Comparison of ENCODE assay signal across 13 cellular contexts in genomic region chr17:56185905-56186783, GRCh38. TPM values are rescaled to one million over a fixed set of nuclear protein-coding genes. Genes with fewer than 3 reads are reported as not detected.
DNase-seq lines count a peak whose midpoint lies in the region; ATAC-seq and TF ChIP-seq lines count a peak whose summit lies in the region.
"Had no signal": no experiment of that assay in that cellular context is flagged by ENCODE, and none has a peak within 500 bp of the region (broad histone marks: within the 10 kb centered on the region; RNA-seq: fewer than 3 reads in every experiment).

No MANE protein-coding gene starts in this region.

- H3K27me3 ChIP-seq in osteoblast (ENCODE audit: insufficient read depth, low read length): no peaks in the 10 kb centered on the region

- H3K4me3 Mint-ChIP-seq in T-helper 2 cell treated with Interferon-gamma antibody and Interleukin-4, amounts not matched to agents 5 μg/mL and 100 μg/mL, for 36 hours: no peak overlapping the region
- H3K4me3 Mint-ChIP-seq: activated CD4-positive, alpha-beta memory T cell treated with anti-CD3 and anti-CD28 coated beads, Interleukin-2, amount 10 ng/mL, durations not matched to agents 7 days and 5 days; CD4-positive, alpha-beta memory T cell; immature natural killer cell; T-helper 17 cell had no signal

- H3K79me2 ChIP-seq in osteoblast (ENCODE audit: insufficient read depth, low read length) (no peaks in the 10 kb centered on the region), OCI-LY7 (ENCODE audit: insufficient read depth, low read depth, low read length) (no peaks in the 10 kb centered on the region)

- no peaks in the 10 kb centered on the region for H3K36me3 Mint-ChIP-seq in T-helper 2 cell treated with Interferon-gamma antibody and Interleukin-4, amounts not matched to agents 5 μg/mL and 100 μg/mL, for 36 hours (ENCODE audit: low read depth)
- H3K36me3 Mint-ChIP-seq: CD4-positive, alpha-beta memory T cell; immature natural killer cell had no signal

- no peaks in the 10 kb centered on the region for H4K20me1 ChIP-seq in osteoblast (ENCODE audit: insufficient read depth, low read length)
- H4K20me1 ChIP-seq in OCI-LY7 (ENCODE audit: insufficient read depth, low read length): no peaks in the 10 kb centered on the region

- H3K9me3 ChIP-seq in osteoblast (ENCODE audit: low read depth, low read length) (no peaks in the 10 kb centered on the region), OCI-LY7 (ENCODE audit: low read length) (no peaks in the 10 kb centered on the region)

- H3K4me1 Mint-ChIP-seq in T-helper 2 cell treated with Interferon-gamma antibody and Interleukin-4, amounts not matched to agents 5 μg/mL and 100 μg/mL, for 36 hours (ENCODE audit: low read depth): no peaks in the 10 kb centered on the region
- H3K4me1 Mint-ChIP-seq: activated CD4-positive, alpha-beta memory T cell treated with anti-CD3 and anti-CD28 coated beads, Interleukin-2, amount 10 ng/mL, durations not matched to agents 7 days and 5 days; CD4-positive, alpha-beta memory T cell; immature natural killer cell; T-helper 17 cell had no signal

- POLR2A ChIA-PET in OCI-LY7 (lab: Charles Lee): no interaction called here

- no peak overlapping the region for H3K27ac Mint-ChIP-seq in T-helper 2 cell treated with Interferon-gamma antibody and Interleukin-4, amounts not matched to agents 5 μg/mL and 100 μg/mL, for 36 hours
- H3K27ac Mint-ChIP-seq: activated CD4-positive, alpha-beta memory T cell treated with anti-CD3 and anti-CD28 coated beads, Interleukin-2, amount 10 ng/mL, durations not matched to agents 7 days and 5 days; CD4-positive, alpha-beta memory T cell; immature natural killer cell; T-helper 17 cell had no signal

- H3K9me3 Mint-ChIP-seq in T-helper 2 cell treated with Interferon-gamma antibody and Interleukin-4, amounts not matched to agents 5 μg/mL and 100 μg/mL, for 36 hours: peaks cover 6% of the 10 kb centered on the region
- H3K9me3 Mint-ChIP-seq: activated CD4-positive, alpha-beta memory T cell treated with anti-CD3 and anti-CD28 coated beads, Interleukin-2, amount 10 ng/mL, durations not matched to agents 7 days and 5 days had no signal

- CTCF ChIA-PET in OCI-LY7 (lab: Charles Lee; ENCODE audit: unreplicated experiment): no interaction called here

- no peak for ATAC-seq in GM21737 (IDR thresholded peaks at IDR 0.05; ENCODE audit: unreplicated experiment)
- ATAC-seq: T-helper 17 cell had no signal

- no peak overlapping the region for H3K4me3 ChIP-seq in osteoblast (ENCODE audit: insufficient read depth, low read length)
- no peak overlapping the region for H3K4me3 ChIP-seq in OCI-LY7 (ENCODE audit: low read depth, low read length, poor library complexity, severe bottlenecking)

- H3K36me3 ChIP-seq in osteoblast (ENCODE audit: insufficient read depth, low read length): no peaks in the 10 kb centered on the region
- no peaks in the 10 kb centered on the region for H3K36me3 ChIP-seq in OCI-LY7 (ENCODE audit: insufficient read depth, low read length)

- BruUV-seq in OCI-LY7 (replicated peaks; lab: Mats Ljungman, UMichigan): no TSS peak

- peaks cover 15% of the 10 kb centered on the region for H3K4me1 ChIP-seq in osteoblast (ENCODE audit: insufficient read depth, low read length)
- H3K4me1 ChIP-seq in OCI-LY7 (ENCODE audit: insufficient read depth, low read length, poor library complexity, severe bottlenecking): no peaks in the 10 kb centered on the region

- H3K4me2 ChIP-seq in osteoblast (ENCODE audit: insufficient read depth, low read length): peak overlapping the region; percentile 66
- no peak overlapping the region for H3K4me2 ChIP-seq in OCI-LY7 (ENCODE audit: low read length)

- H2AFZ ChIP-seq in osteoblast (ENCODE audit: low read length) (peak overlapping the region; percentile 42), OCI-LY7 (ENCODE audit: low read length) (no peak overlapping the region)

- no peak for TF ChIP-seq CTCF in osteoblast (IDR thresholded peaks at IDR 0.05; ENCODE audit: extremely low read depth, low read depth, low read length)
- TF ChIP-seq CTCF in OCI-LY7 (conservative IDR thresholded peaks at IDR 0.05; ENCODE audit: low read length): no peak

- DNase-seq in EL: peak; percentile 98
- DNase-seq in RKO (ENCODE audit: low spot score): peak; percentile 26
- DNase-seq in dermis blood vessel endothelial cell: peak; percentile 62
- no peak for DNase-seq in osteoblast (ENCODE audit: insufficient read length, low spot score, missing footprints)
- no peak for DNase-seq in KG1 (lab: John Stamatoyannopoulos, UW)
- DNase-seq in T-helper 2 cell treated with Interferon-gamma antibody and Interleukin-4, amounts not matched to agents 5 μg/mL and 100 μg/mL, for 36 hours (ENCODE audit: low spot score): no peak
- DNase-seq in OCI-LY7 (ENCODE audit: low spot score): no peak
- DNase-seq: activated CD4-positive, alpha-beta memory T cell treated with anti-CD3 and anti-CD28 coated beads, Interleukin-2, amount 10 ng/mL, durations not matched to agents 7 days and 5 days; activated naive CD4-positive, alpha-beta T cell treated with Interleukin-2 at 50 U/mL for 16 hours; CD4-positive, alpha-beta memory T cell; immature natural killer cell; T-helper 17 cell had no signal

- intact Hi-C loops in OCI-LY7 (cut with micrococcal nuclease; ENCODE audit: unreplicated experiment): no loop called here

- H3K27me3 Mint-ChIP-seq in T-helper 2 cell treated with Interferon-gamma antibody and Interleukin-4, amounts not matched to agents 5 μg/mL and 100 μg/mL, for 36 hours (ENCODE audit: low read depth): peaks cover 2% of the 10 kb centered on the region
- H3K27me3 Mint-ChIP-seq: activated CD4-positive, alpha-beta memory T cell treated with anti-CD3 and anti-CD28 coated beads, Interleukin-2, amount 10 ng/mL, durations not matched to agents 7 days and 5 days had no signal

- H3K27ac ChIP-seq in osteoblast (ENCODE audit: low read depth, low read length) (peak overlapping the region; percentile 86), OCI-LY7 (ENCODE audit: low read depth, low read length, poor library complexity, severe bottlenecking) (no peak overlapping the region)

- no peaks in the 10 kb centered on the region for H3K9me2 ChIP-seq in OCI-LY7 (ENCODE audit: insufficient read depth, low read length)

RNA-seq across cellular contexts. Expression of gene ANKFN1, which starts 32.9 kb away (rescaled TPM):
- total RNA-seq in dermis blood vessel endothelial cell (not detected in 2 replicates), osteoblast (0.72 and 0.88 TPM in 2 replicates), OCI-LY7 (2022) (0.67 and 0.72 TPM in 2 replicates)
- not detected in 2 replicates for total RNA-seq in OCI-LY7 (2014; rRNA removed; shearing (Covaris generic))
- total RNA-seq: activated CD4-positive, alpha-beta memory T cell treated with anti-CD3 and anti-CD28 coated beads, Interleukin-2, amount 10 ng/mL, durations not matched to agents 7 days and 5 days; CD4-positive, alpha-beta memory T cell; T-helper 17 cell had no signal

Comparison
In these comparisons a context has a peak if more than half of its experiments do, and no peak if none do; other contexts are left out.
1. DNase-seq: peak in EL (single experiment), RKO (single experiment) and dermis blood vessel endothelial cell (single experiment); none in osteoblast (single experiment), KG1 (single experiment), T-helper 2 cell treated with Interferon-gamma antibody and Interleukin-4, amounts not matched to agents 5 μg/mL and 100 μg/mL, for 36 hours (single experiment) and OCI-LY7 (single experiment).